35 cellular contexts compared by ENCODE assay signal in the genomic region with DNA sequence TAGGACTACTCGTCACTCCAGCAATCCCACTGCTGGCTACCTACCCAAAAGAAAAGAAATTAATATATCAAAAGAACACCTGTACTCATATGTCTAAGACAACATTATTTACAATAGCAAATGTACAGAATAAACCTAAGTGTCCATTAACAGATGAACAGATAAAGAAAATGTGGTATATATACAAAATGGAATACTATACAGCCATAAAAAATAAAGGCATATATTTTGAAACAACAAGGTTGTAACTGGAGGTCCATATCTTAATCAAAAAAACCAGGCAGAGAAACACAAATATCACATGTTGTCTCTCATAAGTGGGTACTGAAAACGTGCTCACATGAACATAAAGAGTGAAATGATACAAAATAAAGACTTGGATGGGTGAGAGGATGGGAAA.
"Had no signal": no experiment of that assay in that cellular context is flagged by ENCODE, and none has a peak within 500 bp of the region (broad histone marks: within the 10 kb centered on the region; RNA-seq: fewer than 3 reads in every experiment).

No MANE protein-coding gene starts in this region.

- H3K9me3 ChIP-seq: MG63 had no signal

- H3K27me3 ChIP-seq: MG63 had no signal

- H3K4me3 ChIP-seq: MG63 had no signal

- DNase-seq: Karpas-422, Kasumi-1, MG63, MM.1S, MV-4-11, NCI-H1048, NCI-H1092, NCI-H1092 treated with DMSO at 0.1 percent for 48 hours, NCI-H1105, NCI-H1105 treated with DMSO at 0.1 percent for 48 hours, NCI-H1417, NCI-H1417 treated with DMSO at 0.1 percent for 48 hours, NCI-H1436, NCI-H1436 treated with DMSO at 0.1 percent for 48 hours, NCI-H146, NCI-H1694, NCI-H1694 treated with DMSO at 0.1 percent for 48 hours, NCI-H187, NCI-H187 treated with DMSO at 0.1 percent for 48 hours, NCI-H1930, NCI-H2029, NCI-H2029 treated with DMSO at 0.1 percent for 48 hours, NCI-H2081, NCI-H2081 treated with DMSO at 0.1 percent for 48 hours, NCI-H2107, NCI-H2171, NCI-H2171 treated with DMSO at 0.1 percent for 48 hours, NCI-H2227 treated with DMSO at 0.1 percent for 48 hours, NCI-H226, NCI-H345, NCI-H446, NCI-H446 treated with DMSO at 0.1 percent for 48 hours, NCI-H510A, NCI-H510A treated with DMSO at 0.1 percent for 48 hours, NCI-H524 had no signal

- H3K36me3 ChIP-seq: MG63 had no signal
